ENCODE assay signal across 9 cellular contexts in genomic region chr15:78069630-78070029, GRCh38.
DNase-seq lines count a peak whose midpoint lies in the region; ATAC-seq and TF ChIP-seq lines count a peak whose summit lies in the region.
"Had no signal": no experiment of that assay in that cellular context is flagged by ENCODE, and none has a peak within 500 bp of the region (broad histone marks: within the 10 kb centered on the region; RNA-seq: fewer than 3 reads in every experiment).

No MANE protein-coding gene starts in this region.

- no peak overlapping the region for H2AFZ ChIP-seq in MM.1S (ENCODE audit: low read length)

- H3K27ac ChIP-seq in MM.1S (ENCODE audit: low read length) (peak overlapping the region; percentile 50; the same call in 1 of the 2 replicates), cingulate gyrus (ENCODE audit: low read depth, low read length) (peak overlapping the region; percentile 80), skin epidermis (peak overlapping the region in 20 of 21 experiments; percentile 28 to 95 (median 78))

- peak; percentile 18 for TF ChIP-seq CTCF in GM06990 (IDR thresholded peaks at IDR 0.05; ENCODE audit: insufficient read depth, low read length, poor library complexity, severe bottlenecking)
- no peak for TF ChIP-seq CTCF in MM.1S (IDR thresholded peaks at IDR 0.05; ENCODE audit: low read length)
- TF ChIP-seq CTCF in GM20000 (IDR thresholded peaks at IDR 0.05; ENCODE audit: extremely low read depth, missing control alignments), result no peak

- peaks cover 34% of the 10 kb centered on the region for H3F3A ChIP-seq in MM.1S (ENCODE audit: insufficient read depth, low read length)

- H3K36me3 ChIP-seq in GM06990 (ENCODE audit: control insufficient read depth, insufficient read depth, low read length) (no peaks in the 10 kb centered on the region), MM.1S (replicated peaks; ENCODE audit: insufficient read depth, low read length) (no peaks in the 10 kb centered on the region)
- H3K36me3 ChIP-seq: ovary had no signal

- H3K27me3 ChIP-seq in GM06990 (replicated peaks; ENCODE audit: control insufficient read depth, insufficient read depth, low read length) (no peaks in the 10 kb centered on the region), MM.1S (replicated peaks; ENCODE audit: insufficient read depth, low read length) (no peaks in the 10 kb centered on the region)
- H3K27me3 ChIP-seq: ovary had no signal

- DNase-seq in GM06990 (ENCODE audit: extremely low read depth, insufficient read length) (no peak), MM.1S (no peak), GM20000 (ENCODE audit: low spot score) (no peak)
- DNase-seq: ovary had no signal

- ATAC-seq in GM21423 (IDR thresholded peaks at IDR 0.05; ENCODE audit: unreplicated experiment) (no peak), HG02759 (IDR thresholded peaks at IDR 0.05; ENCODE audit: unreplicated experiment) (no peak), HG03571 (IDR thresholded peaks at IDR 0.05; ENCODE audit: unreplicated experiment) (no peak)

- H3K4me3 ChIP-seq in GM06990 (replicated peaks; ENCODE audit: low read depth, low read length) (no peak overlapping the region), MM.1S (ENCODE audit: low read length) (peak overlapping the region; percentile 23; the same call in 1 of the 2 replicates), skin epidermis (no peak overlapping the region)
- H3K4me3 ChIP-seq: ovary had no signal

- H3K4me2 ChIP-seq in MM.1S (ENCODE audit: low read depth, low read length), result peak overlapping the region; percentile 51; the same call in 1 of the 2 replicates

- H3K4me1 ChIP-seq in MM.1S (ENCODE audit: low read length), result peaks cover 59% of the 10 kb centered on the region

- no peaks in the 10 kb centered on the region for H3K9me3 ChIP-seq in MM.1S (replicated peaks; ENCODE audit: insufficient read depth, low read length)
- H3K9me3 ChIP-seq: ovary had no signal

- no peaks in the 10 kb centered on the region for H4K20me1 ChIP-seq in MM.1S (ENCODE audit: insufficient read depth, low read length)

- H3K79me2 ChIP-seq in MM.1S (ENCODE audit: low read length), result peaks cover 89% of the 10 kb centered on the region

- H3K9ac ChIP-seq in MM.1S (ENCODE audit: low read length), result no peak overlapping the region

- no peaks in the 10 kb centered on the region for H3K9me2 ChIP-seq in MM.1S (replicated peaks; ENCODE audit: insufficient read depth, low read length)
